In the genomic region with DNA sequence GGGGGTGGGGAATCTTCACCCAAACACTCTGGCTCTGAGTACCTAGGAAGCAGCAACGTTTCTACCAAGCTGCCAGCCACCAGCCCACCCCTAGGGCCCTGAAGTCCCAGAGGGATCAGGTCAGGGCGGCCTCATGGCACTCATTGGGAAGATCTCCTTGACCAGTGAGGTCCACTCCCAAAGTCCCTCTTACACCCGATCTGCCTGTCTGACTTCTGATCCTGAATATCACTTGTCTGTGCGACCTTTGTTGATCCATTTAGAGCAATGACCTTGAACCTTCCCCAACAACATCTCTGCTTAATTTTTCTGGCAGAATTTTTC, we compare ENCODE assay signal across 11 cellular contexts. TPM values are rescaled to one million over a fixed set of nuclear protein-coding genes. Genes with fewer than 3 reads are reported as not detected.
A peak's percentile ranks its signal among the peaks of the same experiment; 100 is the strongest.
DNase-seq lines count a peak whose midpoint lies in the region; ATAC-seq and TF ChIP-seq lines count a peak whose summit lies in the region.
"Had no signal": no experiment of that assay in that cellular context is flagged by ENCODE, and none has a peak within 500 bp of the region (broad histone marks: within the 10 kb centered on the region; RNA-seq: fewer than 3 reads in every experiment).

No MANE protein-coding gene starts in this region.

- no peaks in the 10 kb centered on the region for H3K36me3 ChIP-seq in A673 (ENCODE audit: insufficient read depth, low read length, poor library complexity, severe bottlenecking)
- no peaks in the 10 kb centered on the region for H3K36me3 ChIP-seq in hepatocyte (replicated peaks; ENCODE audit: insufficient read depth, low read depth)
- no peaks in the 10 kb centered on the region for H3K36me3 ChIP-seq in H7 (replicated peaks; ENCODE audit: control insufficient read depth, insufficient read depth, low read length)
- H3K36me3 ChIP-seq: uterus had no signal

- no peak overlapping the region for H3K4me2 ChIP-seq in hepatocyte

- no TSS peak for BruUV-seq in A673 (replicated peaks; lab: Mats Ljungman, UMichigan)

- peaks cover 34% of the 10 kb centered on the region for H3K4me1 Mint-ChIP-seq in activated CD4-positive, alpha-beta memory T cell treated with anti-CD3 and anti-CD28 coated beads for 36 hours (ENCODE audit: low read depth)
- H3K4me1 Mint-ChIP-seq: neural crest cell had no signal

- peak; percentile 16 for ATAC-seq in GM18511 (IDR thresholded peaks at IDR 0.05; ENCODE audit: unreplicated experiment)

- no peak for TF ChIP-seq CTCF in A673 (conservative IDR thresholded peaks at IDR 0.05; ENCODE audit: low read depth, low read length)
- no peak for TF ChIP-seq CTCF in hepatocyte (IDR thresholded peaks at IDR 0.05; ENCODE audit: poor library complexity)
- no peak for TF ChIP-seq CTCF in GM10248 (IDR thresholded peaks at IDR 0.05; ENCODE audit: control extremely low read depth, extremely low read depth, low read depth, missing control alignments)

- H3K4me1 ChIP-seq in A673 (ENCODE audit: insufficient read depth, low read length, poor library complexity, severe bottlenecking) (peaks cover 17% of the 10 kb centered on the region), hepatocyte (ENCODE audit: insufficient read depth) (no peaks in the 10 kb centered on the region)

- POLR2A ChIA-PET in A673 (lab: Charles Lee; ENCODE audit: low non-redundant PET), result interaction anchor here (0.6 kb wide), 1 partner anchor 315 kb away, joined by 4 read pairs; no protein-coding TSS in a partner anchor
- POLR2A ChIA-PET in activated CD4-positive, alpha-beta memory T cell treated with anti-CD3 and anti-CD28 coated beads for 36 hours (lab: Charles Lee), result interaction anchor here (1.3 kb wide), 1 partner anchor 8 kb away, joined by 3 read pairs; no protein-coding TSS in a partner anchor
- POLR2A ChIA-PET in GM10248 (lab: Yijun Ruan, JAX), result no interaction called here

- intact Hi-C loops in A673 (cut with micrococcal nuclease; ENCODE audit: unreplicated experiment), result no loop called here
- intact Hi-C loops in activated CD4-positive, alpha-beta memory T cell treated with anti-CD3 and anti-CD28 coated beads for 36 hours (cut with micrococcal nuclease), result loop anchor here (1.0 to 2.0 kb wide), 3 partner anchors 9 to 45 kb away; a partner anchor contains a TSS

- H3K4me3 Mint-ChIP-seq in activated CD4-positive, alpha-beta memory T cell treated with anti-CD3 and anti-CD28 coated beads for 36 hours, result peak overlapping the region; percentile 42
- H3K4me3 Mint-ChIP-seq: neural crest cell had no signal

- H3K9me2 ChIP-seq in hepatocyte (replicated peaks; ENCODE audit: insufficient read depth), result no peaks in the 10 kb centered on the region

- peak overlapping the region; percentile 85 for H3K27ac Mint-ChIP-seq in activated CD4-positive, alpha-beta memory T cell treated with anti-CD3 and anti-CD28 coated beads for 36 hours

- H3K27me3 Mint-ChIP-seq in activated CD4-positive, alpha-beta memory T cell treated with anti-CD3 and anti-CD28 coated beads for 36 hours, result no peaks in the 10 kb centered on the region

- no peaks in the 10 kb centered on the region for H3K9me3 ChIP-seq in A673 (ENCODE audit: low read depth, low read length, poor library complexity, severe bottlenecking)
- H3K9me3 ChIP-seq in hepatocyte (ENCODE audit: low read depth), result no peaks in the 10 kb centered on the region
- H3K9me3 ChIP-seq: uterus had no signal

- H3K36me3 Mint-ChIP-seq in activated CD4-positive, alpha-beta memory T cell treated with anti-CD3 and anti-CD28 coated beads for 36 hours, result peaks cover 4% of the 10 kb centered on the region

- H3K4me3 ChIP-seq in A673 (ENCODE audit: low read depth, low read length, poor library complexity, severe bottlenecking) (no peak overlapping the region), hepatocyte (no peak overlapping the region), H7 (ENCODE audit: insufficient read depth, low read depth, low read length) (no peak overlapping the region)
- H3K4me3 ChIP-seq: uterus had no signal

- no peaks in the 10 kb centered on the region for H3K79me2 ChIP-seq in hepatocyte

- no peaks in the 10 kb centered on the region for H3K9me3 Mint-ChIP-seq in activated CD4-positive, alpha-beta memory T cell treated with anti-CD3 and anti-CD28 coated beads for 36 hours
- H3K9me3 Mint-ChIP-seq: neural crest cell had no signal

- no peak overlapping the region for H2AFZ ChIP-seq in hepatocyte

- H3K27me3 ChIP-seq in A673 (replicated peaks; ENCODE audit: insufficient read depth, low read depth, low read length, poor library complexity), result no peaks in the 10 kb centered on the region
- H3K27me3 ChIP-seq in layer of hippocampus (ENCODE audit: control insufficient read depth, insufficient read depth, low read length), result no peaks in the 10 kb centered on the region
- no peaks in the 10 kb centered on the region for H3K27me3 ChIP-seq in hepatocyte
- H3K27me3 ChIP-seq in H7 (ENCODE audit: control insufficient read depth, insufficient read depth, low read length), result no peaks in the 10 kb centered on the region
- H3K27me3 ChIP-seq: uterus had no signal

- H4K20me1 ChIP-seq in hepatocyte (ENCODE audit: insufficient read depth, poor library complexity, severe bottlenecking), result no peaks in the 10 kb centered on the region

- DNase-seq in A673 (ENCODE audit: low spot score), result no peak
- no peak for DNase-seq in activated CD4-positive, alpha-beta memory T cell treated with anti-CD3 and anti-CD28 coated beads for 36 hours
- no peak for DNase-seq in hepatocyte (ENCODE audit: low spot score)
- no peak for DNase-seq in GM10248 (ENCODE audit: extremely low spot score)
- DNase-seq in activated CD4-positive, CD25-positive, alpha-beta regulatory T cell (lab: John Stamatoyannopoulos, UW), result no peak
- no peak for DNase-seq in H7
- DNase-seq: HCEC 1CT, uterus had no signal

- H3K27ac ChIP-seq in A673 (ENCODE audit: low read depth, low read length, poor library complexity, severe bottlenecking) (peak overlapping the region; percentile 65), layer of hippocampus (ENCODE audit: low read depth, low read length) (peak overlapping the region; percentile 60), hepatocyte (no peak overlapping the region)

- 75% methylated on average over 4 of the region's 4 CpGs for WGBS in hepatocyte (ENCODE audit: low lambda C conversion rate, missing lambda C conversion rate)

- CTCF ChIA-PET in A673 (lab: Charles Lee), result no interaction called here
- CTCF ChIA-PET in activated CD4-positive, alpha-beta memory T cell treated with anti-CD3 and anti-CD28 coated beads for 36 hours (lab: Charles Lee), result interaction anchor here (1.0 to 4.5 kb wide), 4 partner anchors 10 to 28 kb away, joined by 4 to 24 read pairs (median 6); no protein-coding TSS in a partner anchor
- CTCF ChIA-PET in GM10248 (lab: Yijun Ruan, JAX), result interaction anchor here (2.2 to 9.7 kb wide), 5 partner anchors 8 to 58 kb away, joined by 7 to 78 read pairs (median 9); no protein-coding TSS in a partner anchor

RNA-seq across cellular contexts. Expression of a gene that starts 2.1 kb away (rescaled TPM):
- total RNA-seq in A673 (2021) (0.26 TPM in 1 of 2 replicates, not detected in the other), hepatocyte (0.24 and 1.5 TPM in 2 replicates)
- 10 to 100 TPM; 78.4 to 79.5 TPM for total RNA-seq in activated CD4-positive, alpha-beta memory T cell treated with anti-CD3 and anti-CD28 coated beads for 36 hours
- polyA plus RNA-seq in hepatocyte, result 0.29 and 0.45 TPM in 2 replicates
- not detected in 2 replicates for total RNA-seq in H7 (2014; rRNA removed; shearing (Covaris generic))
- total RNA-seq: neural crest cell had no signal

RNA-seq across cellular contexts. Expression of a gene that starts 39.6 kb away (rescaled TPM):
- total RNA-seq in A673 (2021) (61.6 and 64.3 TPM in 2 replicates), hepatocyte (53.8 and 60.2 TPM in 2 replicates)
- 10 to 100 TPM in 1 of 2 experiments, 1 to 10 TPM in 1; 6.3 to 11.6 TPM for total RNA-seq in activated CD4-positive, alpha-beta memory T cell treated with anti-CD3 and anti-CD28 coated beads for 36 hours
- 100 and 115 TPM in 2 replicates for polyA plus RNA-seq in hepatocyte
- total RNA-seq in H7 (2014; rRNA removed; shearing (Covaris generic)), result 30.0 and 35.0 TPM in 2 replicates

RNA-seq across cellular contexts. Expression of a gene that starts 44.8 kb away (rescaled TPM):
- total RNA-seq in A673 (2021) (not detected in 2 replicates), hepatocyte (0.07 TPM in 1 of 2 replicates, not detected in the other)
- total RNA-seq in activated CD4-positive, alpha-beta memory T cell treated with anti-CD3 and anti-CD28 coated beads for 36 hours, result 10 to 100 TPM; 32.7 to 34.0 TPM
- polyA plus RNA-seq in hepatocyte, result 0.16 TPM in 1 of 2 replicates, not detected in the other
- not detected in 2 replicates for total RNA-seq in H7 (2014; rRNA removed; shearing (Covaris generic))
- total RNA-seq: neural crest cell had no signal

RNA-seq across cellular contexts. Expression of a gene that starts 52.0 kb away (rescaled TPM):
- total RNA-seq in A673 (2021) (104 and 122 TPM in 2 replicates), hepatocyte (42.8 and 44.9 TPM in 2 replicates)
- 10 to 100 TPM; 47.0 to 50.9 TPM for total RNA-seq in activated CD4-positive, alpha-beta memory T cell treated with anti-CD3 and anti-CD28 coated beads for 36 hours
- 85.5 and 94.2 TPM in 2 replicates for polyA plus RNA-seq in hepatocyte
- total RNA-seq in H7 (2014; rRNA removed; shearing (Covaris generic)), result 68.2 and 82.8 TPM in 2 replicates

Comparison
In these comparisons a context has a peak if more than half of its experiments do, and no peak if none do; other contexts are left out.
1. RNA of a gene that starts 2.1 kb away (total RNA-seq): 78.4 to 79.5 TPM in activated CD4-positive, alpha-beta memory T cell treated with anti-CD3 and anti-CD28 coated beads for 36 hours; 0.24 to 1.5 TPM in hepatocyte, 0.26 TPM in A673 and not detected in H7; every median in the first group is over 10 times any median in the second.
2. RNA of a gene that starts 44.8 kb away (total RNA-seq): 32.7 to 34.0 TPM in activated CD4-positive, alpha-beta memory T cell treated with anti-CD3 and anti-CD28 coated beads for 36 hours; 0.07 TPM in hepatocyte, not detected in A673 and not detected in H7; every median in the first group is over 10 times any median in the second.